In genomic region chr7:105298439-105298894, GRCh38 we compare ENCODE assay signal across 10 cellular contexts.
A peak's percentile ranks its signal among the peaks of the same experiment; 100 is the strongest.
DNase-seq lines count a peak whose midpoint lies in the region; ATAC-seq, FAIRE-seq and TF ChIP-seq lines count a peak whose summit lies in the region.
"Had no signal": no experiment of that assay in that cellular context is flagged by ENCODE, and none has a peak within 500 bp of the region (broad histone marks: within the 10 kb centered on the region; RNA-seq: fewer than 3 reads in every experiment).

No MANE protein-coding gene starts in this region.

- H3K27ac ChIP-seq in H1 (ENCODE audit: low read depth, low read length) (no peak overlapping the region), PC-3 (ENCODE audit: low read length) (no peak overlapping the region), osteoblast (ENCODE audit: low read depth, low read length) (no peak overlapping the region)
- H3K27ac ChIP-seq: transverse colon had no signal

- no peaks in the 10 kb centered on the region; a peak in 1 of 7 replicates for H3K27me3 ChIP-seq in H1 (replicated peaks in 1 of 4; ENCODE audit: control insufficient read depth in 3 of 4, extremely low read depth in 1 of 4, insufficient read depth in 3 of 4, low read length in 3 of 4)
- no peaks in the 10 kb centered on the region for H3K27me3 ChIP-seq in PC-3 (ENCODE audit: low read length)
- no peaks in the 10 kb centered on the region for H3K27me3 ChIP-seq in osteoblast (ENCODE audit: insufficient read depth, low read length)
- H3K27me3 ChIP-seq: transverse colon had no signal

- TF ChIP-seq CTCF in H1 (IDR thresholded peaks at IDR 0.05; ENCODE audit: control extremely low read depth in 1 of 3, insufficient read depth in 1 of 3, low read depth in 1 of 3, low read length in 3 of 3) (peak in 1 of 3 experiments; percentile 28; a peak in 1 of 4 replicates), PC-3 (conservative IDR thresholded peaks at IDR 0.05; ENCODE audit: low read depth, low read length) (no peak), osteoblast (IDR thresholded peaks at IDR 0.05; ENCODE audit: extremely low read depth, low read depth, low read length) (no peak)

- no peak overlapping the region for H3K18ac ChIP-seq in H1 (ENCODE audit: extremely low read depth, low read length)

- no peaks in the 10 kb centered on the region for H3K36me3 ChIP-seq in H1 (ENCODE audit: control insufficient read depth in 2 of 4, insufficient read depth in 4 of 4, low read length in 3 of 4)
- H3K36me3 ChIP-seq in PC-3 (ENCODE audit: low read depth, low read length) = no peaks in the 10 kb centered on the region
- no peaks in the 10 kb centered on the region for H3K36me3 ChIP-seq in osteoblast (ENCODE audit: insufficient read depth, low read length)
- H3K36me3 ChIP-seq: transverse colon had no signal

- POLR2A ChIA-PET in H1 (lab: Charles Lee; ENCODE audit: partially characterized antibody) (no interaction called here), PC-3 (lab: Charles Lee; ENCODE audit: unreplicated experiment) (no interaction called here)

- H3K9me3 ChIP-seq in H1 (ENCODE audit: insufficient read depth in 2 of 2, low read depth in 1 of 2, low read length in 1 of 2) = no peaks in the 10 kb centered on the region
- no peaks in the 10 kb centered on the region for H3K9me3 ChIP-seq in PC-3 (ENCODE audit: low read length)
- H3K9me3 ChIP-seq in osteoblast (ENCODE audit: low read depth, low read length) = no peaks in the 10 kb centered on the region
- H3K9me3 ChIP-seq: transverse colon had no signal

- peaks cover 0 to 61% of the 10 kb centered on the region in 2 experiments; a peak in 2 of 4 replicates for H3K79me2 ChIP-seq in H1 (ENCODE audit: control insufficient read depth in 1 of 2, insufficient read depth in 2 of 2, low read length in 2 of 2)
- peaks cover 32% of the 10 kb centered on the region for H3K79me2 ChIP-seq in PC-3 (ENCODE audit: low read length)
- H3K79me2 ChIP-seq in osteoblast (ENCODE audit: insufficient read depth, low read length) = peaks cover 68% of the 10 kb centered on the region

- no peak overlapping the region for H2BK12ac ChIP-seq in H1 (ENCODE audit: low read depth, low read length)

- H3K14ac ChIP-seq in H1 (ENCODE audit: insufficient read length) = no peak overlapping the region

- BruUV-seq in PC-3 (replicated peaks; lab: Mats Ljungman, UMichigan) = no TSS peak

- peaks cover 5% of the 10 kb centered on the region; the same call in 1 of the 2 replicates for H3K79me1 ChIP-seq in H1 (ENCODE audit: low read depth, low read length)

- DNase-seq in H1 (ENCODE audit: low read depth in 1 of 2, low spot score in 2 of 2) (no peak), NCI-H146 (lab: John Stamatoyannopoulos, UW) (no peak), PC-3 (no peak), NCI-H2196 treated with DMSO at 0.1 percent for 48 hours (lab: John Stamatoyannopoulos, UW; ENCODE audit: unreplicated experiment) (no peak), osteoblast (ENCODE audit: insufficient read length, low spot score, missing footprints) (no peak)
- DNase-seq: NCI-H774, transverse colon had no signal

- peak; percentile 96 for ATAC-seq in GM18520 (IDR thresholded peaks at IDR 0.05; ENCODE audit: unreplicated experiment)
- peak; percentile 89 for ATAC-seq in GM21528 (IDR thresholded peaks at IDR 0.05; ENCODE audit: low FRiP score, unreplicated experiment)
- peak; percentile 92 for ATAC-seq in HG03439 (IDR thresholded peaks at IDR 0.05; ENCODE audit: unreplicated experiment)
- no peak for ATAC-seq in PC-3

- no peaks in the 10 kb centered on the region for H3F3A ChIP-seq in PC-3 (ENCODE audit: low read length, unreplicated experiment)

- H2AFZ ChIP-seq in H1 (ENCODE audit: low read length) (no peak overlapping the region), PC-3 (ENCODE audit: low read length) (no peak overlapping the region), osteoblast (ENCODE audit: low read length) (no peak overlapping the region)

- 55% methylated on average over 4 of the region's 4 CpGs; no CpG with 5 or more reads in 1 of the 2 experiments for WGBS in H1 (ENCODE audit: extremely low coverage in 1 of 2, insufficient coverage in 1 of 2, insufficient read length in 1 of 2, insufficient replicate concordance in 2 of 2, low coverage in 1 of 2, low lambda C conversion rate in 2 of 2, missing lambda C conversion rate in 1 of 2), 2 experiments

- H3K4ac ChIP-seq in H1 (replicated peaks; ENCODE audit: insufficient read length, low read depth, low read length) = no peak overlapping the region

- TF ChIP-seq POLR2A in H1 (IDR thresholded peaks at IDR 0.05; ENCODE audit: control extremely low read depth in 1 of 2, low read depth in 2 of 2, low read length in 2 of 2) = no peak

- no peak for FAIRE-seq in H1 (lab: Jason Lieb, UNC)

- no peak overlapping the region for H4K91ac ChIP-seq in H1 (replicated peaks; ENCODE audit: insufficient read length, low read length)

- no peak overlapping the region for H3K23ac ChIP-seq in H1 (ENCODE audit: insufficient read length)

- H4K8ac ChIP-seq in H1 (ENCODE audit: extremely low read depth, insufficient read depth, low read length) = no peak overlapping the region

- no peaks in the 10 kb centered on the region for H3K9me2 ChIP-seq in PC-3 (replicated peaks; ENCODE audit: low read length)

- H2BK120ac ChIP-seq in H1 (replicated peaks; ENCODE audit: low read depth, low read length) = no peak overlapping the region

- H3K9ac ChIP-seq in H1 (replicated peaks in 1 of 4; ENCODE audit: extremely low read depth in 1 of 4, low read depth in 3 of 4, low read length in 3 of 4) (no peak overlapping the region), PC-3 (ENCODE audit: low read length) (no peak overlapping the region)

- H3K4me2 ChIP-seq in H1 (ENCODE audit: insufficient read depth in 1 of 2, low read depth in 2 of 2, low read length in 2 of 2) (peak overlapping the region in 1 of 2 experiments; percentile 50; a peak in 1 of 4 replicates), PC-3 (ENCODE audit: low read length) (no peak overlapping the region), osteoblast (ENCODE audit: insufficient read depth, low read length) (no peak overlapping the region)

- peak overlapping the region; percentile 32; the same call in 1 of the 2 replicates for H2BK5ac ChIP-seq in H1 (ENCODE audit: low read depth, low read length)

- H3K23me2 ChIP-seq in H1 (ENCODE audit: low read depth, low read length) = no peaks in the 10 kb centered on the region

- intact Hi-C loops in PC-3 (cut with micrococcal nuclease) = no loop called here

- CTCF ChIA-PET in H1 (lab: Charles Lee; ENCODE audit: partially characterized antibody) = interaction anchor here (0.7 to 1.4 kb wide), 3 partner anchors 9 to 76 kb away, joined by 3 to 6 read pairs (median 4); no protein-coding TSS in a partner anchor
- CTCF ChIA-PET in PC-3 (lab: Charles Lee) = no interaction called here

- 0 out of 2 replicates have a peak overlapping the region, but pooled peaks have one; percentile 6 for H2AK5ac ChIP-seq in H1 (ENCODE audit: low read depth, low read length)

- H2BK15ac ChIP-seq in H1 (ENCODE audit: low read length) = no peak overlapping the region

- H3K56ac ChIP-seq in H1 (replicated peaks; ENCODE audit: insufficient read length, low read depth, low read length) = no peak overlapping the region

- peaks cover 3 to 6% (median 5%) of the 10 kb centered on the region in 4 experiments for H3K4me1 ChIP-seq in H1 (replicated peaks in 1 of 4; ENCODE audit: control insufficient read depth in 3 of 4, insufficient read depth in 4 of 4, low read length in 3 of 4)
- H3K4me1 ChIP-seq in PC-3 (ENCODE audit: insufficient read depth, low read length) = peaks cover under 1% of the 10 kb centered on the region; the same call in 1 of the 2 replicates
- no peaks in the 10 kb centered on the region for H3K4me1 ChIP-seq in osteoblast (ENCODE audit: insufficient read depth, low read length)

- H3K4me3 ChIP-seq in H1 (ENCODE audit: extremely low read depth in 1 of 4, insufficient read depth in 2 of 4, low read depth in 3 of 4, low read length in 4 of 4) (no peak overlapping the region), PC-3 (ENCODE audit: low read length) (no peak overlapping the region), osteoblast (ENCODE audit: insufficient read depth, low read length) (no peak overlapping the region)
- H3K4me3 ChIP-seq: transverse colon had no signal

- H2BK20ac ChIP-seq in H1 (ENCODE audit: low read length) = no peak overlapping the region

- H4K5ac ChIP-seq in H1 (ENCODE audit: insufficient read length, low read depth, low read length) = no peak overlapping the region

- no peak for TF ChIP-seq EP300 in H1 (IDR thresholded peaks at IDR 0.05; ENCODE audit: borderline replicate concordance in 1 of 2, low read depth in 2 of 2, low read length in 2 of 2)

- H4K20me1 ChIP-seq in H1 (replicated peaks in 1 of 2; ENCODE audit: control insufficient read depth in 1 of 2, insufficient read depth in 2 of 2, low read length in 2 of 2) (peaks cover 2 to 7% of the 10 kb centered on the region in 2 experiments), PC-3 (ENCODE audit: low read length) (no peaks in the 10 kb centered on the region), osteoblast (ENCODE audit: insufficient read depth, low read length) (peaks cover 29% of the 10 kb centered on the region)

- TF ChIP-seq RAD21 in H1 (IDR thresholded peaks at IDR 0.05 in 1 of 2, conservative IDR thresholded peaks at IDR 0.05 in 1 of 2; ENCODE audit: low read depth in 2 of 2, low read length in 2 of 2) = peak; percentile 15 to 38; a peak in 3 of 4 replicates

TF ChIP-seq in H1, 55 proteins besides CTCF, POLR2A, EP300 and RAD21:
- TF ChIP-seq USF2 (IDR thresholded peaks at IDR 0.05; ENCODE audit: low read length) (no peak), TAF7 (optimal IDR thresholded peaks at IDR 0.05; ENCODE audit: borderline replicate concordance, low read depth, low read length) (no peak), MAFK (IDR thresholded peaks at IDR 0.05; ENCODE audit: low read depth, low read length) (no peak)
